8 cellular contexts compared by ENCODE assay signal in the genomic region with DNA sequence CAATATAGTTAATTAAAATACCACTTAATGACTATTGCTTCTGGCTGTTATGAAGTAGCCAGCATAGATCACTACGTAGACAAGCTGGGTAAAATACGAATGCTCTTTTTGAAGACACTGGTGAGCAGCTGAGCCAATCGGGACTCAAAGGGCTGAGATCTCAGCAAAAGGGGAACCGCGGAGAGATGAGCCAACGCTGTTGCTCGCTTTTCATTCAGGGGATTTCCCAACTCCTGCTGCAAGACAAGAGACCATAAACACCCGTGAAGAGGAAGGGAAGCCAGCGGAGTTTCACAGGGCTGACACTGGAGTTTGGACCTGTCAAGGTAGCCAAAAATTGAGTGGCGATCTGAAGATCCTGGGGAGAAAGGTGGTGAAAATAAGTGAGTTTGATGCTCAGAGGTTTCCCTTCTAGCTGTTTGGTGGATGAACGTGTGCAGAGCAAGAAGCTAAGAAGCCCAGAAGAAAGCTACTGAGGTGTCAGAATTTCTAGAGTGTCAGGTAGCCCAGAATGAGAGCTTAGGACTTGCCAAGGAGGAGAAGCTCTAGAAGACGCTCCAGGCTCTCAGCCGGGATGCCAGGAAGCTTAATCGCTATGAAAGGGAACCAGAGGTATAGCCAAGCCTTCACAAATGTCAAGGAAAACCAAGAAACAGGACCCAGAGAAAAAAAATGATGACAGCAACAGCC.
DNase-seq lines count a peak whose midpoint lies in the region; ATAC-seq and TF ChIP-seq lines count a peak whose summit lies in the region.

No MANE protein-coding gene starts in this region.

- H3K79me2 ChIP-seq in trophoblast cell (ENCODE audit: control insufficient read depth, insufficient read depth, low read length, poor library complexity): no peaks in the 10 kb centered on the region

- no peak overlapping the region for H2BK5ac ChIP-seq in trophoblast cell (ENCODE audit: low read depth, low read length, poor library complexity)

- H3K4me3 Mint-ChIP-seq in CD14-positive monocyte: peak overlapping the region in 1 of 2 donors; percentile 86

- no peak overlapping the region for H2AK5ac ChIP-seq in trophoblast cell (ENCODE audit: low read length)

- H3K36me3 Mint-ChIP-seq in CD14-positive monocyte: peaks cover 0 to 1% of the 10 kb centered on the region in 2 donors

- DNase-seq in CD14-positive monocyte (ENCODE audit: low spot score) (peak; percentile 90), NB4 (ENCODE audit: low read depth) (peak; percentile 90), adipocyte (ENCODE audit: low read depth) (no peak), trophoblast cell (peak; percentile 25 to 41), SW 1271 (lab: John Stamatoyannopoulos, UW) (no peak), DMS 273 (lab: John Stamatoyannopoulos, UW; ENCODE audit: unreplicated experiment) (no peak)

- intact Hi-C loops in CD14-positive monocyte (cut with micrococcal nuclease): loop anchor here in 1 of 2 donors (5.0 to 10.0 kb wide), 4 partner anchors 72 to 198 kb away; a partner anchor contains a TSS

- TF ChIP-seq CTCF in CD14-positive monocyte (IDR thresholded peaks at IDR 0.05) (no peak), NB4 (IDR thresholded peaks at IDR 0.05; ENCODE audit: low read depth, low read length) (no peak)

- no peak overlapping the region for H3K4me2 ChIP-seq in trophoblast cell (ENCODE audit: low read length)

- no peaks in the 10 kb centered on the region for H3K36me3 ChIP-seq in adipocyte (ENCODE audit: control insufficient read depth, insufficient read depth, low read length, severe bottlenecking)
- no peaks in the 10 kb centered on the region for H3K36me3 ChIP-seq in trophoblast cell (ENCODE audit: control insufficient read depth in 1 of 2, insufficient read depth in 2 of 2, low read length in 2 of 2)

- H3K9me3 Mint-ChIP-seq in CD14-positive monocyte: peaks cover 5 to 18% (median 16%) of the 10 kb centered on the region in 7 donors

- no peak overlapping the region for H4K8ac ChIP-seq in trophoblast cell (ENCODE audit: low read depth, low read length)

- peak overlapping the region; percentile 66 to 95 (median 90) for H3K27ac Mint-ChIP-seq in CD14-positive monocyte

- no peak overlapping the region for H2BK120ac ChIP-seq in trophoblast cell (ENCODE audit: insufficient read depth, low read length, poor library complexity)

- no peak overlapping the region for H3K27ac ChIP-seq in trophoblast cell (ENCODE audit: low read depth, low read length)

- no peak overlapping the region for H3K18ac ChIP-seq in trophoblast cell (ENCODE audit: low read length)

- no peak for TF ChIP-seq POLR2A in NB4 (IDR thresholded peaks at IDR 0.05; ENCODE audit: extremely low read depth, insufficient read length)

- peaks cover 21 to 25% (median 23%) of the 10 kb centered on the region in 3 donors for H3K27me3 Mint-ChIP-seq in CD14-positive monocyte (ENCODE audit: low read depth in 3 of 3)

- no peak overlapping the region for H3K4ac ChIP-seq in trophoblast cell (ENCODE audit: low read depth, low read length)

- H3K14ac ChIP-seq in trophoblast cell (ENCODE audit: low read length): no peak overlapping the region

- no CpG with 5 or more reads among the region's 14 CpGs for WGBS in trophoblast cell (ENCODE audit: extremely low coverage, insufficient coverage, insufficient read length)

- H3K4me1 ChIP-seq in adipocyte (ENCODE audit: control insufficient read depth, insufficient read depth, low read length): peaks cover 10% of the 10 kb centered on the region
- H3K4me1 ChIP-seq in trophoblast cell (ENCODE audit: control insufficient read depth in 1 of 2, insufficient read depth in 2 of 2, low read length in 2 of 2): no peaks in the 10 kb centered on the region

- H2BK12ac ChIP-seq in trophoblast cell (ENCODE audit: low read length): no peak overlapping the region

- peaks cover 34% of the 10 kb centered on the region for H3K4me1 Mint-ChIP-seq in CD14-positive monocyte

- H3K9ac ChIP-seq in adipocyte (ENCODE audit: low read length) (no peak overlapping the region), trophoblast cell (ENCODE audit: low read length) (no peak overlapping the region)

- no peaks in the 10 kb centered on the region for H3K79me1 ChIP-seq in trophoblast cell (ENCODE audit: low read length)

- H3K23ac ChIP-seq in trophoblast cell (ENCODE audit: low read length): no peak overlapping the region

- peaks cover 29% of the 10 kb centered on the region for H3K9me3 ChIP-seq in adipocyte (ENCODE audit: control insufficient read depth, low read length)
- H3K9me3 ChIP-seq in trophoblast cell (ENCODE audit: insufficient read depth, low read depth, low read length): peaks cover 9% of the 10 kb centered on the region

- H4K91ac ChIP-seq in trophoblast cell (ENCODE audit: low read depth, low read length): no peak overlapping the region

- H2AFZ ChIP-seq in trophoblast cell (ENCODE audit: insufficient read depth, low read length, poor library complexity): no peak overlapping the region

- H3K27me3 ChIP-seq in adipocyte (replicated peaks; ENCODE audit: control insufficient read depth, insufficient read depth, low read length) (peaks cover 36% of the 10 kb centered on the region), trophoblast cell (ENCODE audit: insufficient read depth, low read length) (peaks cover 3% of the 10 kb centered on the region)

- H4K12ac ChIP-seq in trophoblast cell (ENCODE audit: low read depth, low read length): no peak overlapping the region

- H3K4me3 ChIP-seq in NB4 (ENCODE audit: low read depth, low read length) (no peak overlapping the region), adipocyte (ENCODE audit: low read length) (peak overlapping the region; percentile 4), trophoblast cell (ENCODE audit: low read depth, low read length) (no peak overlapping the region)

- no peak for ATAC-seq in HG02759 (IDR thresholded peaks at IDR 0.05; ENCODE audit: unreplicated experiment)
- no peak for ATAC-seq in GM18873 (IDR thresholded peaks at IDR 0.05; ENCODE audit: low FRiP score, unreplicated experiment)

Comparison
In these comparisons a context has a peak if more than half of its experiments do, and no peak if none do; other contexts are left out.
1. DNase-seq: peak in CD14-positive monocyte (single experiment), NB4 (single experiment) and trophoblast cell (2 of 2); none in adipocyte (single experiment), SW 1271 (0 of 2) and DMS 273 (single experiment).